ENCODE assay signal across 12 cellular contexts in the genomic region with DNA sequence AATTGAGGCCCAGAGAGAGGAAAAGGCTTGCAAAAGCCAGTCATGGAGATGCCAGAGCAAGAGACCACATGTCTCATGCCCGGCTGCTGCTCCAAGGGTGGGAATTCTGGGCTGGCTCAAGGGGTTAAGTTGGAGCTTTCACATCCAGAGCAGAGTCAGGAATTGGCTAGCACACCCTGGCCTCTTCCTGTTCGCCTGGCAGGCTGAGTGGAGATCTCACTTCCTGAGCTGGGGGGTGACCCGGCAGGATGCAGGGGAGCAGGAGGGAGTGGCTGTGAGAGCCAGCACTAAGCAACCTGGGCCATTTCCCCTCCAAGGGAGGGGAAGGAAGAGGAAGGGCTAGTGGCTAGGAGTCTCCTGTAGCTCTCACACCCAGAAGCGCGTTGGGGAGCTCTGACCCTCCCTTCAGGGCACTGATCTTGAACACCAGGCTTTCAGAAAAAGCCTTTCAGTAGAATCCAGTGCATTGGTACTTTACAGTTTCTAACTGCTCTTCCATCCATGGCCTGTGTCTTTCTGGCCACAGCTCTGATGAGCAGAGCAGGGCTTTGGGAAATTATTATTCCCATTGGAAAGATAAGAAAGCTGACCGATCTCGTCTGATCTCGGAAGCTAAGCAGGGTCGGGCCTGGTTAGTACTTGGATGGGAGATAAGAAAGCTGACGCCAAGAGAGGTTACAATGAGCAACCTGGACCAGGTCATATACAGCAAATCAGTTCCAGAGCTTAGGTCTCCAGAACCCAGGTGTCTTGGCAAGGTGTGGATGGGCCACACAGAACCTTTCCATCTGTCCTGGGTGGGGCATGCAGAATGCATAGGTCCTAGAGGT. TPM values are rescaled to one million over a fixed set of nuclear protein-coding genes. Genes with fewer than 3 reads are reported as not detected.
DNase-seq lines count a peak whose midpoint lies in the region; ATAC-seq, FAIRE-seq and TF ChIP-seq lines count a peak whose summit lies in the region.
"Had no signal": no experiment of that assay in that cellular context is flagged by ENCODE, and none has a peak within 500 bp of the region (broad histone marks: within the 10 kb centered on the region; RNA-seq: fewer than 3 reads in every experiment).

No MANE protein-coding gene starts in this region.

- H4K8ac ChIP-seq in H1 (ENCODE audit: extremely low read depth, insufficient read depth, low read length), result no peak overlapping the region

- H3K27ac ChIP-seq in H1 (ENCODE audit: low read depth, low read length) (no peak overlapping the region; the same call in 1 of the 2 replicates), lower lobe of right lung (peak overlapping the region; percentile 72)

- DNase-seq in DMS153 treated with DMSO at 0.1 percent for 48 hours (lab: John Stamatoyannopoulos, UW; ENCODE audit: unreplicated experiment), result peak; percentile 47
- peak; percentile 82 for DNase-seq in NCI-H146 (lab: John Stamatoyannopoulos, UW)
- peak in 1 of 2 experiments; percentile 62 for DNase-seq in H1 (ENCODE audit: low read depth in 1 of 2, low spot score in 2 of 2)
- DNase-seq in lower lobe of right lung, result peak; percentile 53
- no peak for DNase-seq in NCI-H82 (lab: John Stamatoyannopoulos, UW)
- DNase-seq in head of caudate nucleus, result no peak
- no peak for DNase-seq in foreskin fibroblast
- DNase-seq: Caco-2, GOT3, NCI-H1436 had no signal

- H3K56ac ChIP-seq in H1 (replicated peaks; ENCODE audit: insufficient read length, low read depth, low read length), result no peak overlapping the region

- no peaks in the 10 kb centered on the region for H3K79me1 ChIP-seq in H1 (ENCODE audit: low read depth, low read length)

- no peaks in the 10 kb centered on the region for H3K79me2 ChIP-seq in H1 (ENCODE audit: control insufficient read depth in 1 of 2, insufficient read depth in 2 of 2, low read length in 2 of 2)

- no peak for TF ChIP-seq POLR2A in H1 (IDR thresholded peaks at IDR 0.05; ENCODE audit: control extremely low read depth in 1 of 2, low read depth in 2 of 2, low read length in 2 of 2)

- H2BK5ac ChIP-seq in H1 (ENCODE audit: low read depth, low read length), result peak overlapping the region; percentile 17; the same call in 1 of the 2 replicates

- H3K14ac ChIP-seq in H1 (ENCODE audit: insufficient read length), result no peak overlapping the region

- no peaks in the 10 kb centered on the region for H4K20me1 ChIP-seq in H1 (replicated peaks in 1 of 2; ENCODE audit: control insufficient read depth in 1 of 2, insufficient read depth in 2 of 2, low read length in 2 of 2)

- no peak overlapping the region for H3K23ac ChIP-seq in H1 (ENCODE audit: insufficient read length)

- H3K4me2 ChIP-seq in H1 (ENCODE audit: insufficient read depth in 1 of 2, low read depth in 2 of 2, low read length in 2 of 2), result peak overlapping the region in 1 of 2 experiments; percentile 8; a peak in 1 of 4 replicates
- H3K4me2 ChIP-seq: smooth muscle cell had no signal

- peaks cover 19 to 25% (median 22%) of the 10 kb centered on the region in 4 experiments for H3K4me1 ChIP-seq in H1 (replicated peaks in 1 of 4; ENCODE audit: control insufficient read depth in 3 of 4, insufficient read depth in 4 of 4, low read length in 3 of 4)
- peaks cover 19% of the 10 kb centered on the region for H3K4me1 ChIP-seq in lower lobe of right lung
- H3K4me1 ChIP-seq: Caco-2 had no signal

- H3K9ac ChIP-seq in H1 (replicated peaks in 1 of 4; ENCODE audit: extremely low read depth in 1 of 4, low read depth in 3 of 4, low read length in 3 of 4), result peak overlapping the region in 1 of 4 experiments; percentile 9; a peak in 1 of 7 replicates

- no peaks in the 10 kb centered on the region for H3K36me3 ChIP-seq in H1 (ENCODE audit: control insufficient read depth in 2 of 4, insufficient read depth in 4 of 4, low read length in 3 of 4)
- H3K36me3 ChIP-seq in lower lobe of right lung, result no peaks in the 10 kb centered on the region

- no peak overlapping the region for H4K91ac ChIP-seq in H1 (replicated peaks; ENCODE audit: insufficient read length, low read length)

- H2AFZ ChIP-seq in H1 (ENCODE audit: low read length), result peak overlapping the region; percentile 13; the same call in 1 of the 2 replicates

- H2BK120ac ChIP-seq in H1 (replicated peaks; ENCODE audit: low read depth, low read length), result no peak overlapping the region

- no peak overlapping the region for H2AK5ac ChIP-seq in H1 (ENCODE audit: low read depth, low read length)

- no peak overlapping the region for H4K5ac ChIP-seq in H1 (ENCODE audit: insufficient read length, low read depth, low read length)

- H3K4ac ChIP-seq in H1 (replicated peaks; ENCODE audit: insufficient read length, low read depth, low read length), result no peak overlapping the region

- CTCF ChIA-PET in H1 (lab: Charles Lee; ENCODE audit: partially characterized antibody), result interaction anchor here (0.6 to 2.7 kb wide), 19 partner anchors 9 to 185 kb away, joined by 3 to 20 read pairs (median 3); partner anchors contain the start of gene PDRG1

- 60% methylated on average over 10 of the region's 10 CpGs; no CpG with 5 or more reads in 1 of the 2 experiments for WGBS in H1 (ENCODE audit: extremely low coverage in 1 of 2, insufficient coverage in 1 of 2, insufficient read length in 1 of 2, insufficient replicate concordance in 2 of 2, low coverage in 1 of 2, low lambda C conversion rate in 2 of 2, missing lambda C conversion rate in 1 of 2), 2 experiments

- no peak for TF ChIP-seq EP300 in H1 (IDR thresholded peaks at IDR 0.05; ENCODE audit: borderline replicate concordance in 1 of 2, low read depth in 2 of 2, low read length in 2 of 2)

- TF ChIP-seq CTCF in H1 (IDR thresholded peaks at IDR 0.05; ENCODE audit: control extremely low read depth in 1 of 3, insufficient read depth in 1 of 3, low read depth in 1 of 3, low read length in 3 of 3) (no peak), lower lobe of right lung (IDR thresholded peaks at IDR 0.05) (no peak), foreskin fibroblast (IDR thresholded peaks at IDR 0.05; ENCODE audit: low read depth, low read length) (no peak)

- POLR2A ChIA-PET in H1 (lab: Charles Lee; ENCODE audit: partially characterized antibody), result interaction anchor here (1.0 to 2.1 kb wide), 4 partner anchors 9 to 40 kb away, joined by 3 to 8 read pairs (median 5); partner anchors contain the start of gene XKR7

- no peak for TF ChIP-seq RAD21 in H1 (IDR thresholded peaks at IDR 0.05 in 1 of 2, conservative IDR thresholded peaks at IDR 0.05 in 1 of 2; ENCODE audit: low read depth in 2 of 2, low read length in 2 of 2)

- H2BK20ac ChIP-seq in H1 (ENCODE audit: low read length), result no peak overlapping the region

- peaks cover 2% of the 10 kb centered on the region; the same call in 1 of the 2 replicates for H3K23me2 ChIP-seq in H1 (ENCODE audit: low read depth, low read length)

- peak; percentile 72 for FAIRE-seq in H1 (lab: Jason Lieb, UNC)

- no peaks in the 10 kb centered on the region for H3K9me3 ChIP-seq in H1 (ENCODE audit: insufficient read depth in 2 of 2, low read depth in 1 of 2, low read length in 1 of 2)
- no peaks in the 10 kb centered on the region for H3K9me3 ChIP-seq in lower lobe of right lung
- H3K9me3 ChIP-seq: Caco-2 had no signal

- H2BK12ac ChIP-seq in H1 (ENCODE audit: low read depth, low read length), result peak overlapping the region; percentile 13; the same call in 1 of the 2 replicates

- peak overlapping the region; percentile 63; the same call in 1 of the 2 replicates for H2BK15ac ChIP-seq in H1 (ENCODE audit: low read length)

- H3K4me3 ChIP-seq in H1 (ENCODE audit: extremely low read depth in 1 of 4, insufficient read depth in 2 of 4, low read depth in 3 of 4, low read length in 4 of 4) (no peak overlapping the region), lower lobe of right lung (no peak overlapping the region), foreskin fibroblast (ENCODE audit: low read depth in 1 of 2, low read length in 2 of 2) (no peak overlapping the region)
- H3K4me3 ChIP-seq: smooth muscle cell had no signal

- H3K18ac ChIP-seq in H1 (ENCODE audit: extremely low read depth, low read length), result no peak overlapping the region

- intact Hi-C loops in lower lobe of right lung (cut with DNase I) (no loop called here), head of caudate nucleus (cut with DNase I) (no loop called here)

- ATAC-seq in lower lobe of right lung (peak; percentile 58 to 74), HG02870 (IDR thresholded peaks at IDR 0.05; ENCODE audit: unreplicated experiment) (no peak)

- H3K27me3 ChIP-seq in H1 (replicated peaks in 1 of 4; ENCODE audit: control insufficient read depth in 3 of 4, extremely low read depth in 1 of 4, insufficient read depth in 3 of 4, low read length in 3 of 4) (no peaks in the 10 kb centered on the region), lower lobe of right lung (ENCODE audit: low read depth) (no peaks in the 10 kb centered on the region)

RNA-seq across cellular contexts. Expression of gene CCM2L, which starts 2.2 kb away (rescaled TPM):
- 5.5 and 6.0 TPM in 2 replicates for total RNA-seq in H1 (2021; fragmentation: NEBNext Ultra II Directional; extraction: Animal tissue kit (Norgen Biotek cat#: 25700))
- polyA plus RNA-seq in H1 (2011; rRNA removed), result 15.8 and 23.1 TPM in 2 replicates
- 16.4 TPM for polyA plus RNA-seq in H1 (2011; cell fraction: cytosol; rRNA removed)
- 18.8 TPM for polyA plus RNA-seq in H1 (2011; cell fraction: nucleus; rRNA removed)
- 6.0 to 15.5 TPM (median 12.7 TPM) in 4 replicates for polyA plus RNA-seq in H1 (2012, experiment 1 of 2)
- 11.1 TPM for polyA plus RNA-seq in H1 (2012, experiment 2 of 2)
- 4.5 TPM for polyA plus RNA-seq in H1 (2013, experiment 1 of 2)
- 3.6 TPM for polyA plus RNA-seq in H1 (2013, experiment 2 of 2)
- polyA minus RNA-seq in H1 (2011; rRNA and poly(A)+ RNA removed), result 9.2 and 11.2 TPM in 2 replicates
- 9.8 TPM for polyA minus RNA-seq in H1 (2011; cell fraction: cytosol; rRNA and poly(A)+ RNA removed)
- 9.6 TPM for polyA minus RNA-seq in H1 (2011; cell fraction: nucleus; rRNA and poly(A)+ RNA removed)
- total RNA-seq in lower lobe of right lung, result 18.8 TPM
- total RNA-seq: smooth muscle cell had no signal

RNA-seq across cellular contexts. Expression of gene XKR7, which starts 40.1 kb away (rescaled TPM):
- total RNA-seq in H1 (2021; fragmentation: NEBNext Ultra II Directional; extraction: Animal tissue kit (Norgen Biotek cat#: 25700)), result 1.8 and 2.4 TPM in 2 replicates
- polyA plus RNA-seq in H1 (2011; rRNA removed), result 2.4 TPM in 2 replicates
- 1.5 TPM for polyA plus RNA-seq in H1 (2011; cell fraction: cytosol; rRNA removed)
- 2.9 TPM for polyA plus RNA-seq in H1 (2011; cell fraction: nucleus; rRNA removed)
- 2.4 to 3.7 TPM (median 3.0 TPM) in 4 replicates for polyA plus RNA-seq in H1 (2012, experiment 1 of 2)
- 2.2 TPM for polyA plus RNA-seq in H1 (2012, experiment 2 of 2)
- polyA plus RNA-seq in H1 (2013, experiment 1 of 2), result 2.1 TPM
- polyA plus RNA-seq in H1 (2013, experiment 2 of 2), result 2.3 TPM
- 3.7 and 3.9 TPM in 2 replicates for polyA minus RNA-seq in H1 (2011; rRNA and poly(A)+ RNA removed)
- polyA minus RNA-seq in H1 (2011; cell fraction: cytosol; rRNA and poly(A)+ RNA removed), result 2.3 TPM
- polyA minus RNA-seq in H1 (2011; cell fraction: nucleus; rRNA and poly(A)+ RNA removed), result 2.4 TPM
- 0.06 TPM for total RNA-seq in lower lobe of right lung
- total RNA-seq: Caco-2, smooth muscle cell had no signal
- polyA plus RNA-seq: smooth muscle cell had no signal

RNA-seq across cellular contexts. Expression of gene HCK, which starts 44.0 kb away (rescaled TPM):
- total RNA-seq in H1 (2021; fragmentation: NEBNext Ultra II Directional; extraction: Animal tissue kit (Norgen Biotek cat#: 25700)), result 0.37 and 0.82 TPM in 2 replicates
- 4.3 and 4.4 TPM in 2 replicates for polyA plus RNA-seq in H1 (2011; rRNA removed)
- 4.6 TPM for polyA plus RNA-seq in H1 (2011; cell fraction: cytosol; rRNA removed)
- 4.5 TPM for polyA plus RNA-seq in H1 (2011; cell fraction: nucleus; rRNA removed)
- 3.0 to 5.6 TPM (median 4.3 TPM) in 4 replicates for polyA plus RNA-seq in H1 (2012, experiment 1 of 2)
- 3.6 TPM for polyA plus RNA-seq in H1 (2012, experiment 2 of 2)
- 0.30 TPM for polyA plus RNA-seq in H1 (2013, experiment 1 of 2)
- polyA plus RNA-seq in H1 (2013, experiment 2 of 2), result 0.37 TPM
- 3.5 and 4.4 TPM in 2 replicates for polyA minus RNA-seq in H1 (2011; rRNA and poly(A)+ RNA removed)
- polyA minus RNA-seq in H1 (2011; cell fraction: cytosol; rRNA and poly(A)+ RNA removed), result 2.6 TPM
- 1.6 TPM for polyA minus RNA-seq in H1 (2011; cell fraction: nucleus; rRNA and poly(A)+ RNA removed)
- 99.9 TPM for total RNA-seq in lower lobe of right lung
- total RNA-seq: Caco-2 had no signal

RNA-seq across cellular contexts. Expression of gene PDRG1, which starts 56.2 kb away (rescaled TPM):
- total RNA-seq in H1 (2021; fragmentation: NEBNext Ultra II Directional; extraction: Animal tissue kit (Norgen Biotek cat#: 25700)), result 14.2 and 14.5 TPM in 2 replicates
- 20.1 and 20.8 TPM in 2 replicates for polyA plus RNA-seq in H1 (2011; rRNA removed)
- 26.4 TPM for polyA plus RNA-seq in H1 (2011; cell fraction: cytosol; rRNA removed)
- 15.8 TPM for polyA plus RNA-seq in H1 (2011; cell fraction: nucleus; rRNA removed)
- 25.2 to 36.8 TPM (median 30.7 TPM) in 4 replicates for polyA plus RNA-seq in H1 (2012, experiment 1 of 2)
- 22.0 TPM for polyA plus RNA-seq in H1 (2012, experiment 2 of 2)
- 10.7 TPM for polyA plus RNA-seq in H1 (2013, experiment 1 of 2)
- polyA plus RNA-seq in H1 (2013, experiment 2 of 2), result 11.2 TPM
- polyA minus RNA-seq in H1 (2011; rRNA and poly(A)+ RNA removed), result 6.0 and 7.3 TPM in 2 replicates
- polyA minus RNA-seq in H1 (2011; cell fraction: cytosol; rRNA and poly(A)+ RNA removed), result 8.3 TPM
- 5.7 TPM for polyA minus RNA-seq in H1 (2011; cell fraction: nucleus; rRNA and poly(A)+ RNA removed)
- total RNA-seq in lower lobe of right lung, result 9.4 TPM

Comparison
In these comparisons a context has a peak if more than half of its experiments do, and no peak if none do; other contexts are left out.
1. DNase-seq: peak in DMS153 treated with DMSO at 0.1 percent for 48 hours (single experiment), NCI-H146 (single experiment) and lower lobe of right lung (single experiment); none in NCI-H82 (single experiment), head of caudate nucleus (0 of 42) and foreskin fibroblast (0 of 2).
2. RNA of gene HCK, which starts 44.0 kb away (total RNA-seq): 99.9 TPM in lower lobe of right lung (single experiment); 0.37 to 0.82 TPM in H1; every median in the first group is over 10 times any median in the second.